16 cellular contexts compared by ENCODE assay signal in genomic region chr15:78016860-78017259, GRCh38.
DNase-seq lines count a peak whose midpoint lies in the region; ATAC-seq and TF ChIP-seq lines count a peak whose summit lies in the region.
"Had no signal": no experiment of that assay in that cellular context is flagged by ENCODE, and none has a peak within 500 bp of the region (broad histone marks: within the 10 kb centered on the region; RNA-seq: fewer than 3 reads in every experiment).

No MANE protein-coding gene starts in this region.

- peaks cover 17 to 46% of the 10 kb centered on the region in 2 experiments for H3K36me3 ChIP-seq in SK-N-SH (replicated peaks in 1 of 2; ENCODE audit: control insufficient read depth in 1 of 2, insufficient read depth in 2 of 2, low read length in 1 of 2)
- H3K36me3 ChIP-seq in CD4-positive, alpha-beta memory T cell (ENCODE audit: insufficient read depth, low read length) = peaks cover 47% of the 10 kb centered on the region

- POLR2A ChIA-PET in SK-N-SH (lab: Yijun Ruan, JAX) = interaction anchor here (0.8 kb wide), 1 partner anchor 23 kb away, joined by 3 read pairs; no protein-coding TSS in a partner anchor
- POLR2A ChIA-PET in CD4-positive, alpha-beta memory T cell (lab: Charles Lee; ENCODE audit: partially characterized antibody) = interaction anchor here (0.8 to 1.8 kb wide), 3 partner anchors 14 to 55 kb away, joined by 3 to 5 read pairs (median 3); no protein-coding TSS in a partner anchor

- CTCF ChIA-PET in SK-N-SH (lab: Yijun Ruan, JAX) = interaction anchor here (0.9 to 2.9 kb wide), 4 partner anchors 12 to 92 kb away, joined by 4 to 12 read pairs (median 7); no protein-coding TSS in a partner anchor
- CTCF ChIA-PET in CD4-positive, alpha-beta memory T cell (lab: Charles Lee; ENCODE audit: partially characterized antibody) = interaction anchor here (1.0 to 1.9 kb wide), 4 partner anchors 18 to 93 kb away, joined by 3 to 8 read pairs (median 4); no protein-coding TSS in a partner anchor
- CTCF ChIA-PET in Calu3 (lab: Charles Lee) = no interaction called here

- TF ChIP-seq CTCF in SK-N-SH (IDR thresholded peaks at IDR 0.05) (no peak), neural crest cell (conservative IDR thresholded peaks at IDR 0.05) (no peak), Calu3 (IDR thresholded peaks at IDR 0.05; ENCODE audit: unreplicated experiment) (no peak)

- H4K20me1 ChIP-seq in SK-N-SH (ENCODE audit: insufficient read depth) = no peaks in the 10 kb centered on the region

- DNase-seq in SK-N-SH = peak; percentile 63
- DNase-seq in CD4-positive, alpha-beta memory T cell = no peak
- no peak for DNase-seq in activated T-helper 1 cell treated with anti-CD3 and anti-CD28 coated beads, Interleukin-12 subunit alpha, Interleukin-12 subunit beta, Interleukin-2, Interleukin-4 antibody, amounts not matched to agents 30 ng/mL and 10 ng/mL and 1 ng/mL, durations not matched to agents 14 hours and 24 hours and 36 hours (ENCODE audit: low spot score)
- no peak for DNase-seq in neural crest cell (ENCODE audit: low read depth, low spot score)
- DNase-seq in Calu3 = no peak
- DNase-seq in SW 1271 (lab: John Stamatoyannopoulos, UW) = no peak
- DNase-seq: C1 segment of cervical spinal cord, DMS79 treated with DMSO at 0.1 percent for 48 hours, GDM1, KG1, NCI-H1930, NCI-H2171 treated with DMSO at 0.1 percent for 48 hours, NCI-H510A treated with DMSO at 0.1 percent for 48 hours, SIG-M5 had no signal

- no peak overlapping the region for H2AFZ ChIP-seq in SK-N-SH (ENCODE audit: low read depth)

- peak overlapping the region in 4 of 7 donors; percentile 3 to 76 (median 34) for H3K27ac Mint-ChIP-seq in CD4-positive, alpha-beta memory T cell
- peak overlapping the region; percentile 45 for H3K27ac Mint-ChIP-seq in activated T-helper 1 cell treated with anti-CD3 and anti-CD28 coated beads, Interleukin-12 subunit alpha, Interleukin-12 subunit beta, Interleukin-2, Interleukin-4 antibody, amounts not matched to agents 30 ng/mL and 10 ng/mL and 1 ng/mL, durations not matched to agents 14 hours and 24 hours and 36 hours
- H3K27ac Mint-ChIP-seq in neural crest cell (ENCODE audit: unreplicated experiment) (peak overlapping the region; percentile 78), Calu3 (ENCODE audit: unreplicated experiment) (no peak overlapping the region)

- no peaks in the 10 kb centered on the region for H3K27me3 ChIP-seq in SK-N-SH (ENCODE audit: insufficient read depth)
- H3K27me3 ChIP-seq in CD4-positive, alpha-beta memory T cell (ENCODE audit: insufficient read depth, low read length) = no peaks in the 10 kb centered on the region

- H3K36me3 Mint-ChIP-seq in CD4-positive, alpha-beta memory T cell = peaks cover 54 to 77% of the 10 kb centered on the region in 2 donors
- peaks cover 60% of the 10 kb centered on the region for H3K36me3 Mint-ChIP-seq in activated T-helper 1 cell treated with anti-CD3 and anti-CD28 coated beads, Interleukin-12 subunit alpha, Interleukin-12 subunit beta, Interleukin-2, Interleukin-4 antibody, amounts not matched to agents 30 ng/mL and 10 ng/mL and 1 ng/mL, durations not matched to agents 14 hours and 24 hours and 36 hours (ENCODE audit: low read depth)
- peaks cover 4% of the 10 kb centered on the region for H3K36me3 Mint-ChIP-seq in neural crest cell (ENCODE audit: low read depth)
- H3K36me3 Mint-ChIP-seq in Calu3 (ENCODE audit: insufficient read depth, unreplicated experiment) = peaks cover 10% of the 10 kb centered on the region

- H3K4me1 ChIP-seq in SK-N-SH (ENCODE audit: control insufficient read depth in 1 of 2, insufficient read depth in 2 of 2, low read depth in 1 of 2, low read length in 1 of 2) = peaks cover 0 to 14% of the 10 kb centered on the region in 2 experiments; a peak in 2 of 4 replicates
- H3K4me1 ChIP-seq in CD4-positive, alpha-beta memory T cell (ENCODE audit: insufficient read depth, low read length) = peaks cover 10% of the 10 kb centered on the region

- no peak overlapping the region for H3K9ac ChIP-seq in SK-N-SH

- ATAC-seq in SK-N-SH treated with all-trans-retinoic acid at 6 μM for 48 hours = no peak
- ATAC-seq in GM19035 (IDR thresholded peaks at IDR 0.05; ENCODE audit: unreplicated experiment) = no peak

- no peaks in the 10 kb centered on the region for H3K27me3 Mint-ChIP-seq in CD4-positive, alpha-beta memory T cell
- no peaks in the 10 kb centered on the region for H3K27me3 Mint-ChIP-seq in activated T-helper 1 cell treated with anti-CD3 and anti-CD28 coated beads, Interleukin-12 subunit alpha, Interleukin-12 subunit beta, Interleukin-2, Interleukin-4 antibody, amounts not matched to agents 30 ng/mL and 10 ng/mL and 1 ng/mL, durations not matched to agents 14 hours and 24 hours and 36 hours (ENCODE audit: insufficient read depth)
- H3K27me3 Mint-ChIP-seq in neural crest cell (ENCODE audit: low read depth) (no peaks in the 10 kb centered on the region), Calu3 (ENCODE audit: unreplicated experiment) (no peaks in the 10 kb centered on the region)

- H3K9me2 ChIP-seq in SK-N-SH = no peaks in the 10 kb centered on the region

- no peaks in the 10 kb centered on the region for H3K9me3 Mint-ChIP-seq in CD4-positive, alpha-beta memory T cell
- H3K9me3 Mint-ChIP-seq in activated T-helper 1 cell treated with anti-CD3 and anti-CD28 coated beads, Interleukin-12 subunit alpha, Interleukin-12 subunit beta, Interleukin-2, Interleukin-4 antibody, amounts not matched to agents 30 ng/mL and 10 ng/mL and 1 ng/mL, durations not matched to agents 14 hours and 24 hours and 36 hours = no peaks in the 10 kb centered on the region
- H3K9me3 Mint-ChIP-seq in neural crest cell (no peaks in the 10 kb centered on the region), Calu3 (ENCODE audit: low read depth, unreplicated experiment) (no peaks in the 10 kb centered on the region)

- 13% methylated on average over 1 of the region's 1 CpG for WGBS in SK-N-SH (ENCODE audit: low lambda C conversion rate)

- H3K9me3 ChIP-seq in SK-N-SH = no peaks in the 10 kb centered on the region
- no peaks in the 10 kb centered on the region for H3K9me3 ChIP-seq in CD4-positive, alpha-beta memory T cell (ENCODE audit: control insufficient read depth in 1 of 2, low read length in 2 of 2)

- TF ChIP-seq RAD21 in SK-N-SH (IDR thresholded peaks at IDR 0.05; ENCODE audit: low read length) = no peak

- no peaks in the 10 kb centered on the region for H3F3A ChIP-seq in SK-N-SH (replicated peaks; ENCODE audit: insufficient read depth)

- no peak overlapping the region for H3K4me3 Mint-ChIP-seq in CD4-positive, alpha-beta memory T cell
- H3K4me3 Mint-ChIP-seq in activated T-helper 1 cell treated with anti-CD3 and anti-CD28 coated beads, Interleukin-12 subunit alpha, Interleukin-12 subunit beta, Interleukin-2, Interleukin-4 antibody, amounts not matched to agents 30 ng/mL and 10 ng/mL and 1 ng/mL, durations not matched to agents 14 hours and 24 hours and 36 hours = no peak overlapping the region
- no peak overlapping the region for H3K4me3 Mint-ChIP-seq in neural crest cell
- no peak overlapping the region for H3K4me3 Mint-ChIP-seq in Calu3 (ENCODE audit: low read depth, unreplicated experiment)

- H3K79me2 ChIP-seq in SK-N-SH (ENCODE audit: insufficient read depth) = no peaks in the 10 kb centered on the region

- intact Hi-C loops in CD4-positive, alpha-beta memory T cell (cut with micrococcal nuclease) = no loop called here
- intact Hi-C loops in activated T-helper 1 cell treated with anti-CD3 and anti-CD28 coated beads, Interleukin-12 subunit alpha, Interleukin-12 subunit beta, Interleukin-2, Interleukin-4 antibody, amounts not matched to agents 30 ng/mL and 10 ng/mL and 1 ng/mL, durations not matched to agents 14 hours and 24 hours and 36 hours (cut with micrococcal nuclease) = no loop called here
- intact Hi-C loops in Calu3 (cut with micrococcal nuclease; ENCODE audit: unreplicated experiment) = no loop called here

- no peak overlapping the region for H3K4me3 ChIP-seq in SK-N-SH (ENCODE audit: low read depth in 2 of 2, low read length in 1 of 2)
- no peak overlapping the region for H3K4me3 ChIP-seq in CD4-positive, alpha-beta memory T cell (ENCODE audit: low read length in 2 of 2)

- no peak overlapping the region for H3K4me2 ChIP-seq in SK-N-SH

- H3K27ac ChIP-seq in SK-N-SH (ENCODE audit: low read depth in 2 of 2, low read length in 1 of 2) = no peak overlapping the region; a peak in 1 of 4 replicates
- H3K27ac ChIP-seq in CD4-positive, alpha-beta memory T cell (ENCODE audit: low read depth, low read length) = no peak overlapping the region

- BruUV-seq in Calu3 (replicated peaks; lab: Mats Ljungman, UMichigan) = no TSS peak

- no peak for TF ChIP-seq EP300 in SK-N-SH (IDR thresholded peaks at IDR 0.05; ENCODE audit: borderline replicate concordance in 1 of 2, low read depth in 1 of 2, low read length in 1 of 2)

- H3K4me1 Mint-ChIP-seq in CD4-positive, alpha-beta memory T cell = peaks cover 20 to 38% (median 28%) of the 10 kb centered on the region in 4 donors
- peaks cover 30% of the 10 kb centered on the region for H3K4me1 Mint-ChIP-seq in activated T-helper 1 cell treated with anti-CD3 and anti-CD28 coated beads, Interleukin-12 subunit alpha, Interleukin-12 subunit beta, Interleukin-2, Interleukin-4 antibody, amounts not matched to agents 30 ng/mL and 10 ng/mL and 1 ng/mL, durations not matched to agents 14 hours and 24 hours and 36 hours (ENCODE audit: low read depth)
- no peaks in the 10 kb centered on the region for H3K4me1 Mint-ChIP-seq in neural crest cell
- H3K4me1 Mint-ChIP-seq in Calu3 (ENCODE audit: low read depth, unreplicated experiment) = peaks cover 21% of the 10 kb centered on the region

TF ChIP-seq in SK-N-SH, 30 proteins besides CTCF, POLR2A, EP300 and RAD21 (continues in another document):
- TF ChIP-seq FOXJ3 (CRISPR knock-in tag; IDR thresholded peaks at IDR 0.05) (no peak), JUND (IDR thresholded peaks at IDR 0.05) (no peak), FOXM1 (IDR thresholded peaks at IDR 0.05; ENCODE audit: low read depth) (no peak), TCF12 (IDR thresholded peaks at IDR 0.05) (no peak), NRF1 (IDR thresholded peaks at IDR 0.05; ENCODE audit: low read depth, low read length) (no peak), CHD2 (IDR thresholded peaks at IDR 0.05; ENCODE audit: low read length, partially characterized antibody) (peak; percentile 19), YY1 (IDR thresholded peaks at IDR 0.05; ENCODE audit: low read depth) (no peak)

TF ChIP-seq in SK-N-SH treated with all-trans-retinoic acid at 6 μM for 48 hours, 23 proteins besides CTCF, POLR2A, EP300 and RAD21 (continues in another document):
- TF ChIP-seq GLIS3 (CRISPR knock-in tag; IDR thresholded peaks at IDR 0.05) (no peak), RARB (CRISPR knock-in tag; IDR thresholded peaks at IDR 0.05) (no peak), ISL1 (CRISPR knock-in tag; IDR thresholded peaks at IDR 0.05) (no peak)
